In genomic region chr19:33998739-33999345, GRCh38 we compare ENCODE assay signal across 9 cellular contexts.
A peak's percentile ranks its signal among the peaks of the same experiment; 100 is the strongest.
DNase-seq lines count a peak whose midpoint lies in the region; ATAC-seq, FAIRE-seq and TF ChIP-seq lines count a peak whose summit lies in the region.
"Had no signal": no experiment of that assay in that cellular context is flagged by ENCODE, and none has a peak within 500 bp of the region (broad histone marks: within the 10 kb centered on the region; RNA-seq: fewer than 3 reads in every experiment).

No MANE protein-coding gene starts in this region.

- intact Hi-C loops in lower lobe of right lung (cut with DNase I): no loop called here

- no peak overlapping the region for H3K27ac ChIP-seq in lower lobe of right lung

- CTCF ChIA-PET in BJ (lab: Yijun Ruan, JAX): interaction anchor here (0.6 to 2.6 kb wide), 30 partner anchors 10 to 595 kb away, joined by 3 to 85 read pairs (median 5); partner anchors contain the start of gene KCTD15

- in situ Hi-C loops in astrocyte of the spinal cord (cut with HindIII; ENCODE audit: low sequenced_read_pairs): no loop called here

- no peaks in the 10 kb centered on the region for H3K27me3 ChIP-seq in BJ (ENCODE audit: control insufficient read depth, insufficient read depth, low read length)
- no peaks in the 10 kb centered on the region for H3K27me3 ChIP-seq in lower lobe of right lung (ENCODE audit: low read depth)

- H3K9me3 ChIP-seq in lower lobe of right lung: no peaks in the 10 kb centered on the region

- FAIRE-seq in GM12891 (lab: Jason Lieb, UNC): no peak

- TF ChIP-seq POLR2A in GM12891 (IDR thresholded peaks at IDR 0.05; ENCODE audit: low read depth, low read length): no peak

- POLR2A ChIA-PET in BJ (lab: Charles Lee): no interaction called here

- H3K4me1 ChIP-seq in lower lobe of right lung: peaks cover 7% of the 10 kb centered on the region

- H3K4me3 ChIP-seq in BJ (ENCODE audit: low read depth, low read length) (no peak overlapping the region), astrocyte of the spinal cord (ENCODE audit: low read depth, low read length) (no peak overlapping the region), lower lobe of right lung (no peak overlapping the region)

- TF ChIP-seq CTCF in BJ (IDR thresholded peaks at IDR 0.05; ENCODE audit: insufficient read depth, low read depth, low read length) (peak; percentile 20; the same call in 1 of the 2 replicates), LNCAP (IDR thresholded peaks at IDR 0.05) (peak; percentile 69), astrocyte of the spinal cord (IDR thresholded peaks at IDR 0.05; ENCODE audit: low read depth, low read length) (peak; percentile 17), lower lobe of right lung (IDR thresholded peaks at IDR 0.05) (peak; percentile 44)

- H3K36me3 ChIP-seq in BJ (ENCODE audit: control insufficient read depth, insufficient read depth, low read length) (no peaks in the 10 kb centered on the region), lower lobe of right lung (no peaks in the 10 kb centered on the region)

- DNase-seq in BJ (ENCODE audit: low read depth) (no peak), astrocyte of the spinal cord (ENCODE audit: low read depth, low spot score) (peak; percentile 7), lower lobe of right lung (no peak), NCI-H187 treated with DMSO at 0.1 percent for 48 hours (lab: John Stamatoyannopoulos, UW) (no peak), nucleus accumbens (lab: John Stamatoyannopoulos, UW) (no peak), GM12891 (ENCODE audit: insufficient read length, low spot score) (no peak)
- DNase-seq: activated gamma-delta T cell treated with Interleukin-2 at 50 U/mL for 16 hours had no signal

- no peak for ATAC-seq in lower lobe of right lung
- no peak for ATAC-seq in HG03521 (IDR thresholded peaks at IDR 0.05; ENCODE audit: unreplicated experiment)

TF ChIP-seq in GM12891, 5 proteins besides CTCF, POLR2A, EP300 and RAD21:
- TF ChIP-seq TAF1 (IDR thresholded peaks at IDR 0.05; ENCODE audit: low read depth, low read length) (no peak), SPI1 (IDR thresholded peaks at IDR 0.05; ENCODE audit: low read depth, low read length) (no peak), POLR2AphosphoS5 (IDR thresholded peaks at IDR 0.05; ENCODE audit: low read depth, low read length) (no peak), POU2F2 (IDR thresholded peaks at IDR 0.05; ENCODE audit: low read depth, low read length) (no peak), PAX5 (IDR thresholded peaks at IDR 0.05; ENCODE audit: insufficient read depth, low read length, severe bottlenecking) (no peak)

Comparison
In these comparisons a context has a peak if more than half of its experiments do, and no peak if none do; other contexts are left out.
1. CTCF ChIP-seq: peak in every context shown above with its lines; median percentile 69 in LNCAP; 44 in lower lobe of right lung; 20 in BJ; 17 in astrocyte of the spinal cord.